Comparison of ENCODE assay signal across 30 cellular contexts in the genomic region with DNA sequence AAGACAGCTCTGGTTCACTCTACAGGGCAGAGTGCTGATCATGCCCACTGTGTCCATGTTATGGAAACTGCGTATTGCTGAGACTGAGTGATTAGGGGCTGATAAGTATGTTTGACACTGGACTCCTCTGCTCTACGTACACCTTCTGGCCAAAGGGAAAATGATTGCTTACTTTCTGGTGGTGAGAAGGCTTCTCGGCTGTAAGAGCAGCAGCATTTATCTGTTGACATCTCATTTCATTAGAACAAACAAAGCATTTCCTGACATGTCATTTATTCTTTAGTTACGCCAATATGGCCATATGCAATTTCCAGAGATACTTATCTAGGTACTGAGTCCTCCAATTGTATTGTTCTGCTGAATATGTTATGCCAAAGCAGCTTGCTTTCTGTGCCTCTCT. TPM values are rescaled to one million over a fixed set of nuclear protein-coding genes. Genes with fewer than 3 reads are reported as not detected.
DNase-seq lines count a peak whose midpoint lies in the region; ATAC-seq, FAIRE-seq and TF ChIP-seq lines count a peak whose summit lies in the region.
"Had no signal": no experiment of that assay in that cellular context is flagged by ENCODE, and none has a peak within 500 bp of the region (broad histone marks: within the 10 kb centered on the region; RNA-seq: fewer than 3 reads in every experiment).

No MANE protein-coding gene starts in this region.

- H3K4me1 ChIP-seq in lower lobe of right lung: peaks cover 63% of the 10 kb centered on the region

- DNase-seq in NCI-H2081 (lab: John Stamatoyannopoulos, UW) (peak; percentile 10 to 55), NCI-H2081 treated with DMSO at 0.1 percent for 48 hours (lab: John Stamatoyannopoulos, UW) (no peak), HT-29 (ENCODE audit: low spot score) (peak; percentile 45), lower lobe of right lung (no peak), RCC 7860 (ENCODE audit: low spot score) (no peak), KBM-7 (no peak)
- DNase-seq in activated naive CD4-positive, alpha-beta T cell treated with anti-CD3 and anti-CD28 coated beads, Interleukin-2, amount 50 U/mL, for 72 hours (ENCODE audit: low spot score in 2 of 2): no peak
- DNase-seq: activated CD4-positive, alpha-beta T cell treated with anti-CD3 and anti-CD28 coated beads, Interleukin-2, amount 50 U/mL, for 48 hours; activated CD8-positive, alpha-beta memory T cell treated with anti-CD3 and anti-CD28 coated beads, Interleukin-2, amount 50 U/mL, for 4 hours; activated naive CD4-positive, alpha-beta T cell treated with anti-CD3 and anti-CD28 coated beads, Interleukin-2, amount 10 ng/mL, durations not matched to agents 7 days and 5 days; amniotic stem cell; brain microvascular endothelial cell; CD8-positive, alpha-beta memory T cell; DMS 273 treated with DMSO at 0.1 percent for 48 hours; GOT3; IMR-90; left ventricle myocardium superior; mucosa of descending colon; NCI-H345; right cardiac atrium; SHP77; spleen had no signal

- no peak overlapping the region for H3K4me3 ChIP-seq in lower lobe of right lung
- H3K4me3 ChIP-seq: mucosa of descending colon, PC-9, spleen, tibial nerve had no signal

- TF ChIP-seq CTCF in VCaP (conservative IDR thresholded peaks at IDR 0.05) (peak; percentile 26; the same call in 1 of the 2 replicates), lower lobe of right lung (IDR thresholded peaks at IDR 0.05) (no peak)

- intact Hi-C loops in lower lobe of right lung (cut with DNase I): no loop called here

- no peaks in the 10 kb centered on the region for H3K9me3 Mint-ChIP-seq in activated naive CD4-positive, alpha-beta T cell treated with anti-CD3 and anti-CD28 coated beads, Interleukin-2, amount 50 U/mL, for 72 hours
- H3K9me3 Mint-ChIP-seq: activated naive CD4-positive, alpha-beta T cell treated with anti-CD3 and anti-CD28 coated beads, Interleukin-2, amount 10 ng/mL, durations not matched to agents 7 days and 5 days; CD8-positive, alpha-beta memory T cell; nephron had no signal

- ATAC-seq in lower lobe of right lung: no peak
- ATAC-seq in activated naive CD4-positive, alpha-beta T cell treated with anti-CD3 and anti-CD28 coated beads, Interleukin-2, amount 50 U/mL, for 72 hours: no peak
- ATAC-seq: activated CD4-positive, CD25-positive, alpha-beta regulatory T cell treated with anti-CD3 and anti-CD28 coated beads, Interleukin-2, amount 50 U/mL, for 24 hours; left ventricle myocardium superior; mucosa of descending colon; right cardiac atrium had no signal

- in situ Hi-C loops in KBM-7 (cut with MboI; ENCODE audit: low pct_unique_long_range_greater_than_20kb, low sequenced_read_pairs): no loop called here

- no peak for FAIRE-seq in RCC 7860 (lab: Jason Lieb, UNC)
- FAIRE-seq: A204.1, G401.6, keratinocyte had no signal

- no peaks in the 10 kb centered on the region for H3K36me3 Mint-ChIP-seq in activated naive CD4-positive, alpha-beta T cell treated with anti-CD3 and anti-CD28 coated beads, Interleukin-2, amount 50 U/mL, for 72 hours
- H3K36me3 Mint-ChIP-seq: activated naive CD4-positive, alpha-beta T cell treated with anti-CD3 and anti-CD28 coated beads, Interleukin-2, amount 10 ng/mL, durations not matched to agents 7 days and 5 days had no signal

- H3K27me3 ChIP-seq in lower lobe of right lung (ENCODE audit: low read depth): no peaks in the 10 kb centered on the region
- H3K27me3 ChIP-seq: brain microvascular endothelial cell, spleen, tibial nerve had no signal

- H3K27ac ChIP-seq in VCaP (peak overlapping the region; percentile 95), lower lobe of right lung (peak overlapping the region; percentile 38)
- H3K27ac ChIP-seq: brain microvascular endothelial cell, PC-9, spleen had no signal

- peaks cover 5% of the 10 kb centered on the region for H3K36me3 ChIP-seq in lower lobe of right lung
- H3K36me3 ChIP-seq: brain microvascular endothelial cell, spleen had no signal

- no peak overlapping the region for H3K27ac Mint-ChIP-seq in activated naive CD4-positive, alpha-beta T cell treated with anti-CD3 and anti-CD28 coated beads, Interleukin-2, amount 50 U/mL, for 72 hours
- H3K27ac Mint-ChIP-seq: activated naive CD4-positive, alpha-beta T cell treated with anti-CD3 and anti-CD28 coated beads, Interleukin-2, amount 10 ng/mL, durations not matched to agents 7 days and 5 days; CD8-positive, alpha-beta memory T cell; nephron had no signal

- H3K9me3 ChIP-seq in lower lobe of right lung: no peaks in the 10 kb centered on the region
- H3K9me3 ChIP-seq: mucosa of descending colon, spleen, tibial nerve had no signal

RNA-seq across cellular contexts. Expression of gene FAXDC2, which starts 5.6 kb away (rescaled TPM):
- total RNA-seq in HT-29 (2014; rRNA removed; shearing (Covaris generic)): 3.5 and 3.6 TPM in 2 replicates
- total RNA-seq in lower lobe of right lung: 72.7 TPM
- under 1 TPM in 1 of 2 donors, not detected in 1; 0.57 TPM for total RNA-seq in activated naive CD4-positive, alpha-beta T cell treated with anti-CD3 and anti-CD28 coated beads, Interleukin-2, amount 50 U/mL, for 72 hours

RNA-seq across cellular contexts. Expression of gene CNOT8, which starts 13.6 kb away (rescaled TPM):
- total RNA-seq in HT-29 (2014; rRNA removed; shearing (Covaris generic)): 40.7 and 42.9 TPM in 2 replicates
- 106 TPM for total RNA-seq in lower lobe of right lung
- 10 to 100 TPM; 76.4 to 92.3 TPM for total RNA-seq in activated naive CD4-positive, alpha-beta T cell treated with anti-CD3 and anti-CD28 coated beads, Interleukin-2, amount 50 U/mL, for 72 hours

Comparison
In these comparisons a context has a peak if more than half of its experiments do, and no peak if none do; other contexts are left out.
1. DNase-seq: peak in NCI-H2081 (2 of 2) and HT-29 (single experiment); none in NCI-H2081 treated with DMSO at 0.1 percent for 48 hours (single experiment), lower lobe of right lung (single experiment), RCC 7860 (single experiment), activated naive CD4-positive, alpha-beta T cell treated with anti-CD3 and anti-CD28 coated beads, Interleukin-2, amount 50 U/mL, for 72 hours (0 of 2) and KBM-7 (single experiment).
2. RNA of gene FAXDC2, which starts 5.6 kb away (total RNA-seq): 72.7 TPM in lower lobe of right lung (single experiment); 3.5 to 3.6 TPM in HT-29 and 0.57 TPM in activated naive CD4-positive, alpha-beta T cell treated with anti-CD3 and anti-CD28 coated beads, Interleukin-2, amount 50 U/mL, for 72 hours; every median in the first group is over 10 times any median in the second.